Comparison of ENCODE assay signal across 2 cellular contexts in genomic region chr7:135486258-135486657, GRCh38.
TF ChIP-seq lines count a peak whose summit lies in the region.

No MANE protein-coding gene starts in this region.

TF ChIP-seq in SK-N-SH treated with all-trans-retinoic acid at 6 μM for 48 hours, 23 proteins besides CTCF, POLR2A, EP300 and RAD21 (continued from another document):
- TF ChIP-seq CSRNP3 (CRISPR knock-in tag; IDR thresholded peaks at IDR 0.05), result no peak
- TF ChIP-seq, protein P1, sequence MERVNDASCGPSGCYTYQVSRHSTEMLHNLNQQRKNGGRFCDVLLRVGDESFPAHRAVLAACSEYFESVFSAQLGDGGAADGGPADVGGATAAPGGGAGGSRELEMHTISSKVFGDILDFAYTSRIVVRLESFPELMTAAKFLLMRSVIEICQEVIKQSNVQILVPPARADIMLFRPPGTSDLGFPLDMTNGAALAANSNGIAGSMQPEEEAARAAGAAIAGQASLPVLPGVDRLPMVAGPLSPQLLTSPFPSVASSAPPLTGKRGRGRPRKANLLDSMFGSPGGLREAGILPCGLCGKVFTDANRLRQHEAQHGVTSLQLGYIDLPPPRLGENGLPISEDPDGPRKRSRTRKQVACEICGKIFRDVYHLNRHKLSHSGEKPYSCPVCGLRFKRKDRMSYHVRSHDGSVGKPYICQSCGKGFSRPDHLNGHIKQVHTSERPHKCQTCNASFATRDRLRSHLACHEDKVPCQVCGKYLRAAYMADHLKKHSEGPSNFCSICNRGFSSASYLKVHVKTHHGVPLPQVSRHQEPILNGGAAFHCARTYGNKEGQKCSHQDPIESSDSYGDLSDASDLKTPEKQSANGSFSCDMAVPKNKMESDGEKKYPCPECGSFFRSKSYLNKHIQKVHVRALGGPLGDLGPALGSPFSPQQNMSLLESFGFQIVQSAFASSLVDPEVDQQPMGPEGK (CRISPR knock-in tag; IDR thresholded peaks at IDR 0.05; ENCODE audit: borderline replicate concordance), result no peak
- no peak for TF ChIP-seq ZNF565 (CRISPR knock-in tag; conservative IDR thresholded peaks at IDR 0.05; ENCODE audit: low read depth)
- TF ChIP-seq GLIS3 (CRISPR knock-in tag; IDR thresholded peaks at IDR 0.05), result no peak
- no peak for TF ChIP-seq CSDC2 (CRISPR knock-in tag; IDR thresholded peaks at IDR 0.05)
- no peak for TF ChIP-seq BACH2 (CRISPR knock-in tag; IDR thresholded peaks at IDR 0.05; ENCODE audit: borderline replicate concordance)
- TF ChIP-seq RARB (CRISPR knock-in tag; IDR thresholded peaks at IDR 0.05), result no peak
- no peak for TF ChIP-seq TCF4 (CRISPR knock-in tag; IDR thresholded peaks at IDR 0.05; ENCODE audit: borderline replicate concordance)
TF ChIP-seq in SK-N-SH treated with all-trans-retinoic acid at 6 μM for 48 hours: peak in this region for 0.

TF ChIP-seq in SK-N-SH, 30 proteins besides CTCF, POLR2A, EP300 and RAD21 (continued from another document):
- TF ChIP-seq PBX3 (IDR thresholded peaks at IDR 0.05) (no peak), RFX5 (IDR thresholded peaks at IDR 0.05; ENCODE audit: low read length) (no peak), REST (IDR thresholded peaks at IDR 0.05; ENCODE audit: low read depth, low read length) (no peak), GABPA (IDR thresholded peaks at IDR 0.05; ENCODE audit: low read depth) (no peak), TCF12 (IDR thresholded peaks at IDR 0.05) (no peak), JUND (IDR thresholded peaks at IDR 0.05) (no peak)
- TF ChIP-seq, protein P2, sequence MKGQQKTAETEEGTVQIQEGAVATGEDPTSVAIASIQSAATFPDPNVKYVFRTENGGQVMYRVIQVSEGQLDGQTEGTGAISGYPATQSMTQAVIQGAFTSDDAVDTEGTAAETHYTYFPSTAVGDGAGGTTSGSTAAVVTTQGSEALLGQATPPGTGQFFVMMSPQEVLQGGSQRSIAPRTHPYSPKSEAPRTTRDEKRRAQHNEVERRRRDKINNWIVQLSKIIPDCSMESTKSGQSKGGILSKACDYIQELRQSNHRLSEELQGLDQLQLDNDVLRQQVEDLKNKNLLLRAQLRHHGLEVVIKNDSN (IDR thresholded peaks at IDR 0.05; ENCODE audit: borderline replicate concordance, low read depth), result no peak
